In genomic region chr2:57575703-57576268, GRCh38 we compare ENCODE assay signal across 1 cellular context.
TF ChIP-seq lines count a peak whose summit lies in the region.

No MANE protein-coding gene starts in this region.

TF ChIP-seq in GM12878, 131 proteins besides CTCF, POLR2A, EP300 and RAD21 (continued from another document):
- TF ChIP-seq PAX5 (IDR thresholded peaks at IDR 0.05; ENCODE audit: borderline replicate concordance, low read depth, low read length) (no peak), E2F4 (IDR thresholded peaks at IDR 0.05; ENCODE audit: low read depth, low read length) (no peak), GATAD2B (conservative IDR thresholded peaks at IDR 0.05; ENCODE audit: low read depth) (no peak), MXI1 (IDR thresholded peaks at IDR 0.05; ENCODE audit: low read depth, low read length) (no peak), SMC3 (IDR thresholded peaks at IDR 0.05; ENCODE audit: borderline replicate concordance, low read length) (no peak), RCOR1 (conservative IDR thresholded peaks at IDR 0.05; ENCODE audit: low read depth, low read length) (no peak), SMARCA5 (IDR thresholded peaks at IDR 0.05) (no peak), SIX5 (IDR thresholded peaks at IDR 0.05; ENCODE audit: low read depth, low read length, severe bottlenecking) (no peak), NR2C1 (IDR thresholded peaks at IDR 0.05) (no peak), EGR1 (IDR thresholded peaks at IDR 0.05; ENCODE audit: borderline replicate concordance in 1 of 2, low read depth in 2 of 2, low read length in 2 of 2) (no peak), SREBF2 (IDR thresholded peaks at IDR 0.05; ENCODE audit: low read length) (no peak), TCF12 (IDR thresholded peaks at IDR 0.05; ENCODE audit: low read depth, low read length) (no peak), MAX (IDR thresholded peaks at IDR 0.05; ENCODE audit: low read depth, low read length) (no peak)
